ENCODE assay signal across 23 cellular contexts in genomic region chr1:7586031-7586941, GRCh38.
DNase-seq lines count a peak whose midpoint lies in the region; ATAC-seq and TF ChIP-seq lines count a peak whose summit lies in the region.
"Had no signal": no experiment of that assay in that cellular context is flagged by ENCODE, and none has a peak within 500 bp of the region (broad histone marks: within the 10 kb centered on the region; RNA-seq: fewer than 3 reads in every experiment).

No MANE protein-coding gene starts in this region.

- H3K27me3 ChIP-seq in SK-N-SH (ENCODE audit: insufficient read depth) (no peaks in the 10 kb centered on the region), adrenal gland (no peaks in the 10 kb centered on the region), left lung (no peaks in the 10 kb centered on the region), suprapubic skin (no peaks in the 10 kb centered on the region)
- H3K27me3 ChIP-seq: upper lobe of left lung had no signal

- peak in 1 of 2 experiments; percentile 33; a peak in 1 of 4 replicates for TF ChIP-seq EP300 in SK-N-SH (IDR thresholded peaks at IDR 0.05; ENCODE audit: borderline replicate concordance in 1 of 2, low read depth in 1 of 2, low read length in 1 of 2)
- TF ChIP-seq EP300 in suprapubic skin (IDR thresholded peaks at IDR 0.05), result no peak

- H3K9me3 ChIP-seq in SK-N-SH, result no peaks in the 10 kb centered on the region
- no peaks in the 10 kb centered on the region for H3K9me3 ChIP-seq in adrenal gland (replicated peaks in 1 of 3)
- H3K9me3 ChIP-seq in left lung, result no peaks in the 10 kb centered on the region
- H3K9me3 ChIP-seq in suprapubic skin, result no peaks in the 10 kb centered on the region
- H3K9me3 ChIP-seq: upper lobe of left lung had no signal

- no peaks in the 10 kb centered on the region for H4K20me1 ChIP-seq in SK-N-SH (ENCODE audit: insufficient read depth)

- H3K27ac Mint-ChIP-seq in stimulated activated naive CD8-positive, alpha-beta T cell treated with anti-CD3 and anti-CD28 coated beads, Interleukin-15, amount 100 ng/mL, for 72 hours, result no peak overlapping the region
- H3K27ac Mint-ChIP-seq: activated CD8-positive, alpha-beta T cell treated with anti-CD3 and anti-CD28 coated beads for 36 hours had no signal

- H3K9ac ChIP-seq in SK-N-SH, result no peak overlapping the region
- H3K9ac ChIP-seq: parathyroid adenoma had no signal

- TF ChIP-seq RAD21 in SK-N-SH (IDR thresholded peaks at IDR 0.05; ENCODE audit: low read length), result no peak

- intact Hi-C loops in adrenal gland (cut with DNase I), result no loop called here
- intact Hi-C loops in left lung (cut with DNase I), result no loop called here

- no peaks in the 10 kb centered on the region for H3K27me3 Mint-ChIP-seq in stimulated activated naive CD8-positive, alpha-beta T cell treated with anti-CD3 and anti-CD28 coated beads, Interleukin-15, amount 100 ng/mL, for 72 hours
- H3K27me3 Mint-ChIP-seq: activated CD8-positive, alpha-beta T cell treated with anti-CD3 and anti-CD28 coated beads for 36 hours had no signal

- H3K9me3 Mint-ChIP-seq in stimulated activated naive CD8-positive, alpha-beta T cell treated with anti-CD3 and anti-CD28 coated beads, Interleukin-15, amount 100 ng/mL, for 72 hours, result no peaks in the 10 kb centered on the region
- H3K9me3 Mint-ChIP-seq: activated CD8-positive, alpha-beta T cell treated with anti-CD3 and anti-CD28 coated beads for 36 hours; central memory CD8-positive, alpha-beta T cell had no signal

- POLR2A ChIA-PET in SK-N-SH (lab: Yijun Ruan, JAX), result interaction anchor here (0.8 to 6.7 kb wide), 7 partner anchors 9 to 82 kb away, joined by 3 to 43 read pairs (median 4); no protein-coding TSS in a partner anchor

- peak; percentile 61 for DNase-seq in SK-N-SH
- peak in 6 of 7 donors; percentile 33 to 65 (median 54) for DNase-seq in adrenal gland
- peak; percentile 16 to 71 for DNase-seq in left lung
- DNase-seq in suprapubic skin (ENCODE audit: low spot score in 2 of 2), result peak; percentile 49 to 69
- DNase-seq in SHP77 treated with DMSO at 0.1 percent for 48 hours (lab: John Stamatoyannopoulos, UW), result no peak
- DNase-seq in stimulated activated naive CD8-positive, alpha-beta T cell treated with anti-CD3 and anti-CD28 coated beads, Interleukin-15, amount 100 ng/mL, for 72 hours, result no peak
- DNase-seq in COLO668 (lab: John Stamatoyannopoulos, UW; ENCODE audit: unreplicated experiment), result no peak
- DNase-seq: activated CD8-positive, alpha-beta T cell treated with anti-CD3 and anti-CD28 coated beads for 36 hours; activated T-cell treated with anti-CD3 and anti-CD28 coated beads, Interleukin-2, amount 50 U/mL, for 48 hours; DMS153; effector memory CD4-positive, alpha-beta T cell; GOT3; KBM-7; NCI-H1048; NCI-H2107; SW 1271 had no signal

- H3K79me2 ChIP-seq in SK-N-SH (ENCODE audit: insufficient read depth), result no peaks in the 10 kb centered on the region
- H3K79me2 ChIP-seq: parathyroid adenoma had no signal

- H3K4me3 Mint-ChIP-seq in stimulated activated naive CD8-positive, alpha-beta T cell treated with anti-CD3 and anti-CD28 coated beads, Interleukin-15, amount 100 ng/mL, for 72 hours, result no peak overlapping the region
- H3K4me3 Mint-ChIP-seq: activated CD8-positive, alpha-beta T cell treated with anti-CD3 and anti-CD28 coated beads for 36 hours; central memory CD8-positive, alpha-beta T cell had no signal

- H3K27ac ChIP-seq in SK-N-SH (ENCODE audit: low read depth in 2 of 2, low read length in 1 of 2), result peak overlapping the region in 1 of 2 experiments; percentile 99; a peak in 2 of 4 replicates
- peak overlapping the region in 1 of 5 donors; percentile 56 for H3K27ac ChIP-seq in adrenal gland
- H3K27ac ChIP-seq in left lung, result no peak overlapping the region
- H3K27ac ChIP-seq in suprapubic skin, result no peak overlapping the region
- H3K27ac ChIP-seq: parathyroid adenoma, upper lobe of left lung, VCaP had no signal

- H3K4me3 ChIP-seq in SK-N-SH (ENCODE audit: low read depth in 2 of 2, low read length in 1 of 2) (no peak overlapping the region; a peak in 1 of 4 replicates), adrenal gland (no peak overlapping the region), left lung (no peak overlapping the region), suprapubic skin (no peak overlapping the region)
- H3K4me3 ChIP-seq: upper lobe of left lung had no signal

- CTCF ChIA-PET in SK-N-SH (lab: Yijun Ruan, JAX), result interaction anchor here (0.8 to 3.5 kb wide), 8 partner anchors 9 to 516 kb away, joined by 3 to 20 read pairs (median 6); no protein-coding TSS in a partner anchor

- no peak overlapping the region for H3K4me2 ChIP-seq in SK-N-SH

- no peak overlapping the region for H2AFZ ChIP-seq in SK-N-SH (ENCODE audit: low read depth)
- H2AFZ ChIP-seq: parathyroid adenoma had no signal

- TF ChIP-seq POLR2A in adrenal gland (IDR thresholded peaks at IDR 0.05), result no peak
- TF ChIP-seq POLR2A in suprapubic skin (IDR thresholded peaks at IDR 0.05), result no peak

- H3F3A ChIP-seq in SK-N-SH (replicated peaks; ENCODE audit: insufficient read depth), result no peaks in the 10 kb centered on the region

- H3K4me1 ChIP-seq in SK-N-SH (ENCODE audit: control insufficient read depth in 1 of 2, insufficient read depth in 2 of 2, low read depth in 1 of 2, low read length in 1 of 2), result peaks cover 0 to 98% of the 10 kb centered on the region in 2 experiments; a peak in 2 of 4 replicates
- peaks cover 0 to 14% of the 10 kb centered on the region in 2 donors for H3K4me1 ChIP-seq in adrenal gland (replicated peaks in 1 of 2)
- H3K4me1 ChIP-seq in left lung, result no peaks in the 10 kb centered on the region
- H3K4me1 ChIP-seq in suprapubic skin, result peaks cover 4% of the 10 kb centered on the region
- H3K4me1 ChIP-seq: parathyroid adenoma had no signal

- H3K4me1 Mint-ChIP-seq in stimulated activated naive CD8-positive, alpha-beta T cell treated with anti-CD3 and anti-CD28 coated beads, Interleukin-15, amount 100 ng/mL, for 72 hours, result no peaks in the 10 kb centered on the region
- H3K4me1 Mint-ChIP-seq: central memory CD8-positive, alpha-beta T cell had no signal

- ATAC-seq in SK-N-SH treated with all-trans-retinoic acid at 6 μM for 48 hours (no peak; the same call in 2 of the 3 replicates), left lung (no peak)
- no peak for ATAC-seq in stimulated activated naive CD8-positive, alpha-beta T cell treated with anti-CD3 and anti-CD28 coated beads, Interleukin-15, amount 100 ng/mL, for 72 hours
- ATAC-seq: activated CD8-positive, alpha-beta T cell treated with anti-CD3 and anti-CD28 coated beads for 36 hours; left colon; Panc1 had no signal

- H3K9me2 ChIP-seq in SK-N-SH, result no peaks in the 10 kb centered on the region

- 37% methylated on average over 2 of the region's 26 CpGs for WGBS in SK-N-SH (ENCODE audit: low lambda C conversion rate)
- WGBS in adrenal gland, 4 donors, result 36 to 58% (median 52%) methylated on average over 15 to 26 of the region's 26 CpGs
- WGBS in suprapubic skin, result 65% methylated on average over 4 of the region's 26 CpGs

- TF ChIP-seq CTCF in SK-N-SH (IDR thresholded peaks at IDR 0.05) (no peak), adrenal gland (IDR thresholded peaks at IDR 0.05) (no peak), left lung (IDR thresholded peaks at IDR 0.05) (no peak), suprapubic skin (IDR thresholded peaks at IDR 0.05) (no peak)

- H3K36me3 ChIP-seq in SK-N-SH (replicated peaks in 1 of 2; ENCODE audit: control insufficient read depth in 1 of 2, insufficient read depth in 2 of 2, low read length in 1 of 2) (no peaks in the 10 kb centered on the region), adrenal gland (replicated peaks in 1 of 2) (no peaks in the 10 kb centered on the region), left lung (no peaks in the 10 kb centered on the region), suprapubic skin (no peaks in the 10 kb centered on the region)
- H3K36me3 ChIP-seq: upper lobe of left lung had no signal

TF ChIP-seq in SK-N-SH, 30 proteins besides CTCF, POLR2A, EP300 and RAD21 (continues in another document):
- TF ChIP-seq ZBTB33 (IDR thresholded peaks at IDR 0.05; ENCODE audit: borderline replicate concordance, low read depth) (no peak), RFX5 (IDR thresholded peaks at IDR 0.05; ENCODE audit: low read length) (no peak), SIN3A (IDR thresholded peaks at IDR 0.05; ENCODE audit: borderline replicate concordance, low read depth, low read length) (no peak), TCF12 (IDR thresholded peaks at IDR 0.05) (no peak)

TF ChIP-seq in SK-N-SH treated with all-trans-retinoic acid at 6 μM for 48 hours, 23 proteins besides CTCF, POLR2A, EP300 and RAD21 (continues in another document):
- no peak for TF ChIP-seq GLIS3 (CRISPR knock-in tag; IDR thresholded peaks at IDR 0.05)
- no peak for TF ChIP-seq ZNF8 (CRISPR knock-in tag; IDR thresholded peaks at IDR 0.05)
- no peak for TF ChIP-seq ZFP30 (CRISPR knock-in tag; IDR thresholded peaks at IDR 0.05)
- TF ChIP-seq ZNF70 (CRISPR knock-in tag; IDR thresholded peaks at IDR 0.05), result no peak
- TF ChIP-seq POU6F1 (CRISPR knock-in tag; IDR thresholded peaks at IDR 0.05; ENCODE audit: borderline replicate concordance, low read depth), result no peak
- no peak for TF ChIP-seq CSDC2 (CRISPR knock-in tag; IDR thresholded peaks at IDR 0.05)
- no peak for TF ChIP-seq CSRNP3 (CRISPR knock-in tag; IDR thresholded peaks at IDR 0.05)
- no peak for TF ChIP-seq ZC3H10 (CRISPR knock-in tag; IDR thresholded peaks at IDR 0.05)

Comparison
In these comparisons a context has a peak if more than half of its experiments do, and no peak if none do; other contexts are left out.
1. DNase-seq: peak in SK-N-SH (single experiment), adrenal gland (6 of 7), left lung (2 of 2) and suprapubic skin (2 of 2); none in SHP77 treated with DMSO at 0.1 percent for 48 hours (single experiment), stimulated activated naive CD8-positive, alpha-beta T cell treated with anti-CD3 and anti-CD28 coated beads, Interleukin-15, amount 100 ng/mL, for 72 hours (0 of 2) and COLO668 (single experiment).